In genomic region chr11:560305-561147, GRCh38 we compare ENCODE assay signal across 8 cellular contexts. TPM values are rescaled to one million over a fixed set of nuclear protein-coding genes. Genes with fewer than 3 reads are reported as not detected.
DNase-seq lines count a peak whose midpoint lies in the region; ATAC-seq and TF ChIP-seq lines count a peak whose summit lies in the region.

Gene LMNTD2, minus strand, starts transcription at chr11:560738. Its CDS starts 22 bp downstream, at chr11:560716.
A gene with protein sequence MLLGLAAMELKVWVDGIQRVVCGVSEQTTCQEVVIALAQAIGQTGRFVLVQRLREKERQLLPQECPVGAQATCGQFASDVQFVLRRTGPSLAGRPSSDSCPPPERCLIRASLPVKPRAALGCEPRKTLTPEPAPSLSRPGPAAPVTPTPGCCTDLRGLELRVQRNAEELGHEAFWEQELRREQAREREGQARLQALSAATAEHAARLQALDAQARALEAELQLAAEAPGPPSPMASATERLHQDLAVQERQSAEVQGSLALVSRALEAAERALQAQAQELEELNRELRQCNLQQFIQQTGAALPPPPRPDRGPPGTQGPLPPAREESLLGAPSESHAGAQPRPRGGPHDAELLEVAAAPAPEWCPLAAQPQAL (plus strand): TSS chr11:560970. CDS start chr11:561769, 799 bp downstream.

- peak within 1 kb of the TSS; percentile 69 for H3K4me3 ChIP-seq in lower leg skin (ENCODE audit: low read depth, poor library complexity, severe bottlenecking)

- peak; percentile 71 for ATAC-seq in HG03432 (IDR thresholded peaks at IDR 0.05; ENCODE audit: unreplicated experiment)

- no peak for TF ChIP-seq CTCF in lower leg skin (IDR thresholded peaks at IDR 0.05)

- TF ChIP-seq POLR2A in GM19193 (IDR thresholded peaks at IDR 0.05; ENCODE audit: extremely low read depth, insufficient read depth, insufficient read length) (peak; percentile 72), lower leg skin (IDR thresholded peaks at IDR 0.05) (no peak)

- intact Hi-C loops in lower leg skin (cut with DNase I; ENCODE audit: low total_unique reads): no loop called here

- peak; percentile 90 for DNase-seq in Ammon's horn (ENCODE audit: low spot score)
- DNase-seq in NCI-H526 (lab: John Stamatoyannopoulos, UW): peak; percentile 76 to 99
- DNase-seq in activated CD4-positive, alpha-beta T cell treated with anti-CD3 and anti-CD28 coated beads, Interleukin-2, amount 50 U/mL, for 1 hour: peak; percentile 97
- peak; percentile 73 to 93 for DNase-seq in dermis microvascular lymphatic vessel endothelial cell (ENCODE audit: low read depth in 2 of 2)
- DNase-seq in lower leg skin (ENCODE audit: low spot score in 2 of 2): peak; percentile 87 to 97
- DNase-seq in stimulated activated CD4-positive, alpha-beta T cell treated with anti-CD3 and anti-CD28 coated beads, Interleukin-4, amount 100 ng/mL, for 24 hours: peak; percentile 95

- WGBS in lower leg skin, 2 donors: 3 to 4% methylated on average over 37 to 46 of the region's 95 CpGs

RNA-seq across cellular contexts. Expression of gene LMNTD2, which starts in this region (rescaled TPM):
- total RNA-seq in dermis microvascular lymphatic vessel endothelial cell: 0.90 and 2.0 TPM in 2 replicates
- total RNA-seq in lower leg skin: 10 to 100 TPM in 2 of 4 donors, 1 to 10 TPM in 2; 7.6 to 20.4 (median 11.2) TPM

RNA-seq across cellular contexts. Expression of the second gene that starts in this region (rescaled TPM):
- total RNA-seq in dermis microvascular lymphatic vessel endothelial cell (13.9 and 17.4 TPM in 2 replicates), lower leg skin (100 to 1,000 TPM in 3 of 4 donors, 10 to 100 TPM in 1; 99.7 to 174 (median 139) TPM)

Comparison
In these comparisons a context has a peak if more than half of its experiments do, and no peak if none do; other contexts are left out.
1. Peak in every context shown above with its lines: DNase-seq, ATAC-seq and H3K4me3 ChIP-seq.